In genomic region chr17:50430731-50431130, GRCh38 we compare ENCODE assay signal across 32 cellular contexts. TPM values are rescaled to one million over a fixed set of nuclear protein-coding genes. Genes with fewer than 3 reads are reported as not detected.
A peak's percentile ranks its signal among the peaks of the same experiment; 100 is the strongest.
DNase-seq lines count a peak whose midpoint lies in the region; ATAC-seq and TF ChIP-seq lines count a peak whose summit lies in the region.
"Had no signal": no experiment of that assay in that cellular context is flagged by ENCODE, and none has a peak within 500 bp of the region (broad histone marks: within the 10 kb centered on the region; RNA-seq: fewer than 3 reads in every experiment).

No MANE protein-coding gene starts in this region.

- H3F3A ChIP-seq in GM23338 (replicated peaks; ENCODE audit: low read depth) = peaks cover 7% of the 10 kb centered on the region; the same call in 1 of the 2 replicates

- no peak overlapping the region for H3K4me2 ChIP-seq in GM23338
- H3K4me2 ChIP-seq: A549; BLaER1 treated with 17β-estradiol and CSF1 and Interleukin-3, amounts not matched to agents 10 nM and 100 nM had no signal

- H3K9me3 Mint-ChIP-seq in GM23338 = no peaks in the 10 kb centered on the region; the same call in 1 of the 3 replicates
- no peaks in the 10 kb centered on the region for H3K9me3 Mint-ChIP-seq in memory B cell
- H3K9me3 Mint-ChIP-seq: CD8-positive, alpha-beta T cell; HFFc6 had no signal

- 22 to 29% (median 28%) methylated on average over 2 of the region's 2 CpGs for WGBS in psoas muscle, 3 donors

- H4K20me1 ChIP-seq in GM23338 (replicated peaks; ENCODE audit: insufficient read depth) = no peaks in the 10 kb centered on the region

- H3K79me2 ChIP-seq in GM23338 (replicated peaks; ENCODE audit: insufficient read depth) = peaks cover 5% of the 10 kb centered on the region

- H3K36me3 ChIP-seq in GM23338 (ENCODE audit: insufficient read depth) = no peaks in the 10 kb centered on the region
- peaks cover 32% of the 10 kb centered on the region for H3K36me3 ChIP-seq in adipocyte (ENCODE audit: control insufficient read depth, insufficient read depth, low read length, severe bottlenecking)
- H3K36me3 ChIP-seq in psoas muscle (ENCODE audit: insufficient read depth in 1 of 2, low read depth in 1 of 2) = peaks cover 0 to 5% of the 10 kb centered on the region in 2 donors
- H3K36me3 ChIP-seq: HAP-1, SJSA1 had no signal

- H2AFZ ChIP-seq in GM23338 = no peak overlapping the region

- H3K36me3 Mint-ChIP-seq in GM23338 (ENCODE audit: low read depth) (no peaks in the 10 kb centered on the region), memory B cell (peaks cover 5% of the 10 kb centered on the region)

- intact Hi-C loops in psoas muscle (cut with DNase I) = no loop called here

- peaks cover 8% of the 10 kb centered on the region for H3K27me3 Mint-ChIP-seq in GM23338 (ENCODE audit: insufficient read depth, low read depth, poor library complexity)
- no peaks in the 10 kb centered on the region for H3K27me3 Mint-ChIP-seq in memory B cell

- H3K4me3 ChIP-seq in GM23338 (no peak overlapping the region), adipocyte (ENCODE audit: low read length) (no peak overlapping the region), psoas muscle (no peak overlapping the region)
- H3K4me3 ChIP-seq: A549; BLaER1 treated with 17β-estradiol and CSF1 and Interleukin-3, amounts not matched to agents 10 nM and 100 nM; GM12878; HAP-1; SJSA1 had no signal

- H3K27ac ChIP-seq in GM23338 (ENCODE audit: low read depth) = 0 out of 2 replicates have a peak overlapping the region, but pooled peaks have one; percentile 19
- peak overlapping the region; percentile 83 for H3K27ac ChIP-seq in psoas muscle
- H3K27ac ChIP-seq: A549; BLaER1 treated with 17β-estradiol and CSF1 and Interleukin-3, amounts not matched to agents 10 nM and 100 nM; SJSA1 had no signal

- H3K4me1 ChIP-seq in GM23338 (ENCODE audit: insufficient read depth) (peaks cover 13% of the 10 kb centered on the region), adipocyte (ENCODE audit: control insufficient read depth, insufficient read depth, low read length) (peaks cover 29% of the 10 kb centered on the region), psoas muscle (peaks cover 50% of the 10 kb centered on the region)

- peak overlapping the region; percentile 21 for H3K9ac ChIP-seq in adipocyte (ENCODE audit: low read length)

- TF ChIP-seq CTCF in GM23338 (conservative IDR thresholded peaks at IDR 0.05; ENCODE audit: low read depth in 2 of 2) = no peak
- no peak for TF ChIP-seq CTCF in psoas muscle (IDR thresholded peaks at IDR 0.05)

- H3K4me3 Mint-ChIP-seq in GM23338 (no peak overlapping the region), memory B cell (no peak overlapping the region)
- H3K4me3 Mint-ChIP-seq: CD8-positive, alpha-beta T cell; HFFc6 had no signal

- H3K27ac Mint-ChIP-seq in GM23338 = no peak overlapping the region
- H3K27ac Mint-ChIP-seq in memory B cell = peak overlapping the region; percentile 60
- H3K27ac Mint-ChIP-seq: CD8-positive, alpha-beta T cell; HFFc6 had no signal

- H3K9me2 ChIP-seq in GM23338 (ENCODE audit: insufficient read depth) = no peaks in the 10 kb centered on the region

- H3K4me1 Mint-ChIP-seq in GM23338 (peaks cover 14% of the 10 kb centered on the region), memory B cell (peaks cover 21% of the 10 kb centered on the region)

- no peaks in the 10 kb centered on the region for H3K9me3 ChIP-seq in adipocyte (ENCODE audit: control insufficient read depth, low read length)
- H3K9me3 ChIP-seq in psoas muscle = no peaks in the 10 kb centered on the region
- H3K9me3 ChIP-seq: A549; BLaER1 treated with 17β-estradiol and CSF1 and Interleukin-3, amounts not matched to agents 10 nM and 100 nM; HAP-1; SJSA1 had no signal

- ATAC-seq in GM23338 (no peak), memory B cell (ENCODE audit: low read depth) (no peak), psoas muscle (no peak), HG02798 (IDR thresholded peaks at IDR 0.05; ENCODE audit: poor library complexity, unreplicated experiment) (no peak)
- ATAC-seq: A549; CD8-positive, alpha-beta T cell; GM12878; PC-3 had no signal

- no peaks in the 10 kb centered on the region for H3K27me3 ChIP-seq in GM23338 (ENCODE audit: insufficient read depth)
- H3K27me3 ChIP-seq in adipocyte (replicated peaks; ENCODE audit: control insufficient read depth, insufficient read depth, low read length) = no peaks in the 10 kb centered on the region
- H3K27me3 ChIP-seq in psoas muscle (ENCODE audit: insufficient read depth in 3 of 3, low read length in 2 of 3) = no peaks in the 10 kb centered on the region
- H3K27me3 ChIP-seq: BLaER1 treated with 17β-estradiol and CSF1 and Interleukin-3, amounts not matched to agents 10 nM and 100 nM; SJSA1 had no signal

- DNase-seq in GM23338 (ENCODE audit: low spot score) (no peak), adipocyte (ENCODE audit: low read depth) (no peak), memory B cell (ENCODE audit: low spot score in 2 of 2) (no peak), psoas muscle (no peak), CD1c-positive myeloid dendritic cell (ENCODE audit: extremely low spot score) (no peak), OCI-M2 (lab: John Stamatoyannopoulos, UW; ENCODE audit: unreplicated experiment) (no peak), NCI-H345 treated with DMSO at 0.1 percent for 48 hours (lab: John Stamatoyannopoulos, UW; ENCODE audit: unreplicated experiment) (no peak)
- DNase-seq: AML-193; CD8-positive, alpha-beta T cell; DMS 273 treated with DMSO at 0.1 percent for 48 hours; DMS79; EL; GDM1; GOT3; HFFc6; NCI-H1092; NCI-H1436; NCI-H187; NCI-H2081 treated with DMSO at 0.1 percent for 48 hours; NCI-H2171; NCI-H226; NCI-H524 treated with DMSO at 0.1 percent for 48 hours; NCI-H774; Right ventricle myocardium superior had no signal

TF ChIP-seq in GM23338, 12 proteins besides CTCF, POLR2A, EP300 and RAD21 (continues in another document):
- TF ChIP-seq ETS1 (IDR thresholded peaks at IDR 0.05) = no peak
- no peak for TF ChIP-seq STAT1 (IDR thresholded peaks at IDR 0.05; ENCODE audit: unreplicated experiment)

RNA-seq across cellular contexts. Expression of gene ACSF2, which starts 4.7 kb away (rescaled TPM):
- 12.4 and 12.8 TPM in 2 replicates for total RNA-seq in GM23338 (2014; rRNA removed; shearing (Covaris generic))
- polyA plus RNA-seq in GM23338 (2016; fragmentation: Nextera tagmentation; extraction: Ambion mirVana) = 6.9 and 7.5 TPM in 2 replicates
- 10 to 100 TPM; 14.4 to 72.3 (median 44.7) TPM for total RNA-seq in psoas muscle
- polyA plus RNA-seq in psoas muscle = 10 to 100 TPM; 17.0 to 69.7 (median 19.6) TPM

RNA-seq across cellular contexts. Expression of gene LRRC59, which starts 33.4 kb away (rescaled TPM):
- total RNA-seq in GM23338 (2014; rRNA removed; shearing (Covaris generic)) = 109 and 124 TPM in 2 replicates
- 46.4 and 47.1 TPM in 2 replicates for polyA plus RNA-seq in GM23338 (2016; fragmentation: Nextera tagmentation; extraction: Ambion mirVana)
- total RNA-seq in psoas muscle = 10 to 100 TPM; 15.9 to 53.9 (median 44.7) TPM
- 100 to 1,000 TPM in 1 of 3 donors, 10 to 100 TPM in 2; 40.8 to 122 (median 90.2) TPM for polyA plus RNA-seq in psoas muscle

RNA-seq across cellular contexts. Expression of gene CHAD, which starts 37.9 kb away (rescaled TPM):
- not detected in 2 replicates for total RNA-seq in GM23338 (2014; rRNA removed; shearing (Covaris generic))
- 0.18 TPM in 1 of 2 replicates, not detected in the other for polyA plus RNA-seq in GM23338 (2016; fragmentation: Nextera tagmentation; extraction: Ambion mirVana)
- under 1 TPM in 3 of 4 donors, not detected in 1; 0.32 to 0.76 (median 0.44) TPM for total RNA-seq in psoas muscle
- under 1 TPM in 2 of 3 donors, not detected in 1; 0.09 to 0.42 TPM for polyA plus RNA-seq in psoas muscle
- total RNA-seq: CD8-positive, alpha-beta T cell; GM12878; HFFc6; PC-3; RPMI7951; SJSA1 had no signal
- polyA plus RNA-seq: A549 had no signal

RNA-seq across cellular contexts. Expression of gene RSAD1, which starts 47.9 kb away (rescaled TPM):
- 27.5 and 28.7 TPM in 2 replicates for total RNA-seq in GM23338 (2014; rRNA removed; shearing (Covaris generic))
- 16.5 and 18.4 TPM in 2 replicates for polyA plus RNA-seq in GM23338 (2016; fragmentation: Nextera tagmentation; extraction: Ambion mirVana)
- 10 to 100 TPM; 44.1 to 60.4 (median 50.0) TPM for total RNA-seq in psoas muscle
- 10 to 100 TPM; 34.3 to 63.2 (median 52.4) TPM for polyA plus RNA-seq in psoas muscle

RNA-seq across cellular contexts. Expression of gene EME1, which starts 57.7 kb away (rescaled TPM):
- total RNA-seq in GM23338 (2014; rRNA removed; shearing (Covaris generic)) = 5.9 and 15.9 TPM in 2 replicates
- 14.4 and 14.7 TPM in 2 replicates for polyA plus RNA-seq in GM23338 (2016; fragmentation: Nextera tagmentation; extraction: Ambion mirVana)
- under 1 TPM in 2 of 4 donors, not detected in 2; 0.15 to 0.32 TPM for total RNA-seq in psoas muscle
- polyA plus RNA-seq in psoas muscle = under 1 TPM; 0.06 to 0.39 (median 0.29) TPM
- total RNA-seq: Right ventricle myocardium superior had no signal
